Comparison of ENCODE assay signal across 17 cellular contexts in the genomic region with DNA sequence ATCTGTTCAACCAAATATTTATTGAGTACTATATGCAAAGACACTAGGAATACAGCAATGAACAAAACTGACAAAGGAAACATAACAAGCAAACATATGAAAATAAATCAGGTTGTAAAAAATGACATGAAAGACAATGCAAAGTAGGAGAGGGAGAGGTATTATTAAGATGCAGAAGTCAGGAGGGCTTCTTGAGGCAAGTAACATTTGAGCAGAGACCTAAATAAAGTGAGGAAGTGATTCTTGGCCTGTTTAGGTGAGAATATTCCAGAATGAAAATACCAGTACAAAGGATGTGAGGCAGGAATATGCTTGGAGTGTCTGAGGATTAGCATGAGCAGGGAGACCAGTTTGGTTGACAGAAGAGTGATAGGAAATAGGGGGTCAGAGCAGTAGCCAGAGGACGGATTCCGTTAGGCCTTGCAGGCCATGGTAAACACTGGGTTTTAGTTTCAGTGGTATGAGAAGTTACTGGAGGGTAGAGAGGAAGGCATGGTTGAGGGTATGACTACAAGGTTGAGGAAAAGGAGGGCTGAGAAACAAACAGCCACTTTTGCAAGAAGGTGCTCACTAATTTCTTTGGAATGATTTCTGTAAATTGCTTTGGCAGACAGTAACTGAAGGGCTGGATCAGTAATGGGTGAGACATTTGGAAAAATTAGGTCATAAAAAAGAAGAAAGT.
A peak's percentile ranks its signal among the peaks of the same experiment; 100 is the strongest.
DNase-seq lines count a peak whose midpoint lies in the region; ATAC-seq, FAIRE-seq and TF ChIP-seq lines count a peak whose summit lies in the region.
"Had no signal": no experiment of that assay in that cellular context is flagged by ENCODE, and none has a peak within 500 bp of the region (broad histone marks: within the 10 kb centered on the region; RNA-seq: fewer than 3 reads in every experiment).

No MANE protein-coding gene starts in this region.

- H2BK5ac ChIP-seq in mesenchymal stem cell (ENCODE audit: low read depth, low read length, poor library complexity, severe bottlenecking) = peak overlapping the region; percentile 35

- peaks cover 3% of the 10 kb centered on the region for H3K79me1 ChIP-seq in mesenchymal stem cell (replicated peaks; ENCODE audit: low read length, poor library complexity, severe bottlenecking)

- no peak for TF ChIP-seq CTCF in OCI-LY3 (IDR thresholded peaks at IDR 0.05; ENCODE audit: low read depth, low read length)

- DNase-seq in mesenchymal stem cell (peak; percentile 35), frontal cortex (ENCODE audit: low spot score in 2 of 2) (no peak), AML-193 (lab: John Stamatoyannopoulos, UW) (no peak)
- DNase-seq in stimulated activated CD8-positive, alpha-beta memory T cell treated with anti-CD3 and anti-CD28 coated beads, Interleukin-4, amount 100 ng/mL, for 48 hours = no peak
- DNase-seq: activated CD4-positive, alpha-beta T cell treated with anti-CD3 and anti-CD28 coated beads for 4 hours; activated T-cell treated with anti-CD3 and anti-CD28 coated beads, Interleukin-2, amount 50 U/mL, for 1 hour; C1 segment of cervical spinal cord; foreskin keratinocyte; GDM1; NCI-H2227 treated with DMSO at 0.1 percent for 48 hours; PC-9; stimulated activated CD4-positive, alpha-beta T cell treated with anti-CD3 and anti-CD28 coated beads, Interleukin-1b, Interleukin-23, amount 100 ng/mL, for 48 hours; T-helper 1 cell had no signal

- H2BK12ac ChIP-seq in mesenchymal stem cell (ENCODE audit: low read length in 2 of 2) = peak overlapping the region in 1 of 2 experiments; percentile 77

- H2AFZ ChIP-seq in OCI-LY3 (ENCODE audit: low read depth, low read length) (peak overlapping the region; percentile 54; the same call in 1 of the 2 replicates), mesenchymal stem cell (ENCODE audit: low read depth, low read length) (no peak overlapping the region)
- H2AFZ ChIP-seq: PC-9 had no signal

- no peak overlapping the region for H3K23ac ChIP-seq in mesenchymal stem cell (ENCODE audit: low read length in 2 of 2)

- peak overlapping the region; percentile 69 for H2AK5ac ChIP-seq in mesenchymal stem cell (ENCODE audit: low read length, severe bottlenecking)

- no peak overlapping the region for H3K14ac ChIP-seq in mesenchymal stem cell (ENCODE audit: low read length in 2 of 2)

- no peak overlapping the region for H3K18ac ChIP-seq in mesenchymal stem cell (ENCODE audit: low read depth in 1 of 2, low read length in 2 of 2)

- ATAC-seq in GM21723 (IDR thresholded peaks at IDR 0.05; ENCODE audit: unreplicated experiment) (peak; percentile 67), HG03520 (IDR thresholded peaks at IDR 0.05; ENCODE audit: unreplicated experiment) (no peak)
- ATAC-seq: foreskin keratinocyte had no signal

- 84% methylated on average over 2 of the region's 2 CpGs for WGBS in mesenchymal stem cell

- H3K4me1 ChIP-seq in BLaER1 treated with 17β-estradiol and CSF1 and Interleukin-3, amounts not matched to agents 10 nM and 100 nM = peaks cover 48 to 74% (median 67%) of the 10 kb centered on the region in 10 experiments
- H3K4me1 ChIP-seq in OCI-LY3 (ENCODE audit: low read length) = peaks cover 24% of the 10 kb centered on the region
- peaks cover 7% of the 10 kb centered on the region for H3K4me1 ChIP-seq in mesenchymal stem cell (ENCODE audit: control insufficient read depth, insufficient read depth, low read depth, low read length)

- no peak overlapping the region for H4K8ac ChIP-seq in mesenchymal stem cell (ENCODE audit: low read length)

- peak overlapping the region in 10 of 11 experiments; percentile 1 to 87 (median 71); a peak in 18 of 22 replicates for H3K4me2 ChIP-seq in BLaER1 treated with 17β-estradiol and CSF1 and Interleukin-3, amounts not matched to agents 10 nM and 100 nM
- H3K4me2 ChIP-seq in OCI-LY3 (ENCODE audit: low read length) = peak overlapping the region; percentile 22; the same call in 1 of the 2 replicates
- no peak overlapping the region for H3K4me2 ChIP-seq in mesenchymal stem cell (ENCODE audit: low read length, poor library complexity, severe bottlenecking)
- H3K4me2 ChIP-seq: PC-9 had no signal

- H4K20me1 ChIP-seq in BLaER1 treated with 17β-estradiol and CSF1 and Interleukin-3, amounts not matched to agents 10 nM and 100 nM = peaks cover 0 to 10% (median 0%) of the 10 kb centered on the region in 11 experiments; a peak in 2 of 22 replicates
- H4K20me1 ChIP-seq in OCI-LY3 (ENCODE audit: insufficient read depth, low read length) = no peaks in the 10 kb centered on the region

- peaks cover 0 to 64% (median 0%) of the 10 kb centered on the region in 11 experiments; a peak in 5 of 22 replicates for H3K36me3 ChIP-seq in BLaER1 treated with 17β-estradiol and CSF1 and Interleukin-3, amounts not matched to agents 10 nM and 100 nM
- H3K36me3 ChIP-seq in OCI-LY3 (replicated peaks; ENCODE audit: low read depth, low read length) (no peaks in the 10 kb centered on the region), mesenchymal stem cell (ENCODE audit: control insufficient read depth in 1 of 2, insufficient read depth in 2 of 2, low read depth in 1 of 2, low read length in 2 of 2) (peaks cover 0 to 48% of the 10 kb centered on the region in 2 experiments)

- peak overlapping the region; percentile 26 for H2BK15ac ChIP-seq in mesenchymal stem cell (ENCODE audit: low read depth, poor library complexity, severe bottlenecking)

- peak overlapping the region in 1 of 10 experiments; percentile 8; a peak in 2 of 20 replicates for H3K4me3 ChIP-seq in BLaER1 treated with 17β-estradiol and CSF1 and Interleukin-3, amounts not matched to agents 10 nM and 100 nM
- H3K4me3 ChIP-seq in OCI-LY3 (ENCODE audit: low read length) = no peak overlapping the region
- H3K4me3 ChIP-seq in mesenchymal stem cell (ENCODE audit: insufficient read depth in 1 of 2, low read depth in 1 of 2, low read length in 2 of 2) = no peak overlapping the region
- H3K4me3 ChIP-seq: PC-9 had no signal

- peak overlapping the region in 8 of 11 experiments; percentile 52 to 82 (median 68); a peak in 16 of 22 replicates for H3K27ac ChIP-seq in BLaER1 treated with 17β-estradiol and CSF1 and Interleukin-3, amounts not matched to agents 10 nM and 100 nM
- H3K27ac ChIP-seq in OCI-LY3 (ENCODE audit: low read length) (no peak overlapping the region), mesenchymal stem cell (ENCODE audit: low read length, poor library complexity, severe bottlenecking) (peak overlapping the region; percentile 92)
- H3K27ac ChIP-seq: foreskin keratinocyte, PC-9 had no signal

- no peaks in the 10 kb centered on the region for H3K27me3 ChIP-seq in BLaER1 treated with 17β-estradiol and CSF1 and Interleukin-3, amounts not matched to agents 10 nM and 100 nM
- no peaks in the 10 kb centered on the region for H3K27me3 ChIP-seq in OCI-LY3 (ENCODE audit: low read depth, low read length)
- no peaks in the 10 kb centered on the region for H3K27me3 ChIP-seq in mesenchymal stem cell (ENCODE audit: control insufficient read depth in 1 of 2, insufficient read depth in 1 of 2, low read length in 2 of 2)
- H3K27me3 ChIP-seq: foreskin keratinocyte had no signal

- no peaks in the 10 kb centered on the region for H3K79me2 ChIP-seq in OCI-LY3 (ENCODE audit: low read length)

- FAIRE-seq in frontal cortex (lab: Jason Lieb, UNC) = no peak

- no peak overlapping the region for H2BK120ac ChIP-seq in mesenchymal stem cell (ENCODE audit: low read depth, low read length)

- H3K9ac ChIP-seq in BLaER1 treated with 17β-estradiol and CSF1 and Interleukin-3, amounts not matched to agents 10 nM and 100 nM = peak overlapping the region in 6 of 11 experiments; percentile 34 to 69 (median 52); a peak in 10 of 22 replicates
- H3K9ac ChIP-seq in OCI-LY3 (ENCODE audit: low read length) = no peak overlapping the region
- peak overlapping the region; percentile 31 for H3K9ac ChIP-seq in mesenchymal stem cell (ENCODE audit: low read length)

- H4K91ac ChIP-seq in mesenchymal stem cell (ENCODE audit: low read length) = peak overlapping the region; percentile 31

- H3K4ac ChIP-seq in mesenchymal stem cell (ENCODE audit: low read depth in 1 of 2, low read length in 2 of 2) = peak overlapping the region in 1 of 2 experiments; percentile 5

- H3K9me3 ChIP-seq in BLaER1 treated with 17β-estradiol and CSF1 and Interleukin-3, amounts not matched to agents 10 nM and 100 nM (replicated peaks in 1 of 11) = no peaks in the 10 kb centered on the region; a peak in 1 of 22 replicates
- no peaks in the 10 kb centered on the region for H3K9me3 ChIP-seq in OCI-LY3 (ENCODE audit: insufficient read depth, low read length)
- no peaks in the 10 kb centered on the region for H3K9me3 ChIP-seq in mesenchymal stem cell (ENCODE audit: control insufficient read depth, low read length)
